8 cellular contexts compared by ENCODE assay signal in the genomic region with DNA sequence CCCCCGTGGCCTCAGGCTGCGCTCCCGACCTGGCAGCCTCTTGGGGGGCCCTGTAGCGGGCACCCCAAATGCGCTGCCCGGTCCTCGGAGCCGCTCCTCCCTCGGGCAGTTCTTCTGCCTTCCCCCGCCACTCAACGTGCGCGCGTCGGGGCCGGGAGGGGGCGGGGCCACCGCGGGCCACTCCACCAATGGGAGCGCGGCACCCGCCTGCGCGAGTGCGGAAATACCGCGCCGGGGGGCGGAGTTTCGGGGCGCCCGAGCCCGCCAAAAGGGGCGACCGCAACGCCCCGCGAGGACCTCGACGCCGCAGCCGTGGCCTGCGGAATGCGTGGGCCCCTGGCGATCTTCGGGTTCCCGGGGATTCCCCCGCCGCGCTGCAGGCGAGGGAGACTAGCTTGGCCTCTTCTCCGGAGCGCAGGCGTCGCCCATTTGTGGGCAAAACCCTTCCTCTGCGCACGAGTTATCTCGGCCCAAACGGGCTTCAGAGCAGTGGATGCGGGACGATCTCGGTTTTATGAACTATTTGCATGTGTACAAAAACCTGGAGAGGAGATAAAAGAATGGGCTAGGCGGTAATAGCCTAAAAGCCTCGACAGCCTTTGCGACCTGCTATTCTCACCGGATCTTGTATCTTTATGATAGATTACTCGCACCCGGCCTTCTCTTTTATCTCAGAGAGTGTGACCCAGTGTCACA. TPM values are rescaled to one million over a fixed set of nuclear protein-coding genes. Genes with fewer than 3 reads are reported as not detected.
A peak's percentile ranks its signal among the peaks of the same experiment; 100 is the strongest.
DNase-seq lines count a peak whose midpoint lies in the region; ATAC-seq and TF ChIP-seq lines count a peak whose summit lies in the region.

A gene with protein sequence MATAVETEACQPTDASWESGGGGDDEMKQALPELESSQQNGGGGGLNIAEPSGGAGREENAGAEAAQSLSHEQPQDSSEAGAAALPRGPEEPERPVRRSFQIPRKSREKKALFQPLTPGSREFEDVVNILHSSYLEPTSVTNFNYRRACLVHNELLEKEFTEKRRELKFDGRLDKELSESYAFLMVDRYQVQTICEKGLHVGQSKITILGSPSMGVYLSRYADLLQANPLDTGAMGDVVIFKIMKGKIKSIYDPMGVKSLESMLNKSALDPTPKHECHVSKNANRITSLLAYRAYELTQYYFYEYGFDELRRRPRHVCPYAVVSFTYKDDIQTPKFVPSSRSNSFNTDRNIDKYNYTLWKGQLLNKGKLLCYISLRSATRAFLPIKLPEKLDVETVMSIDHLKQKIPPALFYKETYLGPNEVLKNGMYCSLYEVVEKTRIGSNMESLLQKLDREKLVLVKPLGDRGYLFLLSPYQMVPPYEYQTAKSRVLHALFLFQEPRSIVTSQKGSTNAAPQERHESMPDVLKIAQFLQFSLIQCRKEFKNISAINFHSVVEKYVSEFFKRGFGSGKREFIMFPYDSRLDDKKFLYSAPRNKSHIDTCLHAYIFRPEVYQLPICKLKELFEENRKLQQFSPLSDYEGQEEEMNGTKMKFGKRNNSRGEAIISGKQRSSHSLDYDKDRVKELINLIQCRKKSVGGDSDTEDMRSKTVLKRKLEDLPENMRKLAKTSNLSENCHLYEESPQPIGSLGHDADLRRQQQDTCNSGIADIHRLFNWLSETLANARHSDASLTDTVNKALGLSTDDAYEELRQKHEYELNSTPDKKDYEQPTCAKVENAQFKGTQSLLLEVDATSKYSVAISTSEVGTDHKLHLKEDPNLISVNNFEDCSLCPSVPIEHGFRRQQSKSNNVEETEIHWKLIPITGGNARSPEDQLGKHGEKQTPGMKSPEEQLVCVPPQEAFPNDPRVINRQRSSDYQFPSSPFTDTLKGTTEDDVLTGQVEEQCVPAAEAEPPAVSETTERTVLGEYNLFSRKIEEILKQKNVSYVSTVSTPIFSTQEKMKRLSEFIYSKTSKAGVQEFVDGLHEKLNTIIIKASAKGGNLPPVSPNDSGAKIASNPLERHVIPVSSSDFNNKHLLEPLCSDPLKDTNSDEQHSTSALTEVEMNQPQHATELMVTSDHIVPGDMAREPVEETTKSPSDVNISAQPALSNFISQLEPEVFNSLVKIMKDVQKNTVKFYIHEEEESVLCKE (N-terminal part only) (minus strand): TSS at position 144 of the 696 bp plus-strand sequence. CDS start 259 bp downstream, outside the sequence.

- CTCF ChIA-PET in MCF 10A (lab: Yijun Ruan, JAX), result interaction anchor here (1.2 kb wide), 1 partner anchor 116 kb away, joined by 5 read pairs; no protein-coding TSS in a partner anchor

- no TSS peak for BruUV-seq in MCF 10A (replicated peaks; lab: Mats Ljungman, UMichigan)

- H3K27ac ChIP-seq in VCaP (peak within 1 kb of the TSS; percentile 99), skeletal muscle tissue (ENCODE audit: low read depth, low read length) (peak within 1 kb of the TSS; percentile 96)

- peaks cover 7% of the 10 kb centered on the region for H3K4me1 Mint-ChIP-seq in MCF 10A (ENCODE audit: insufficient read depth, unreplicated experiment)

- peaks cover 4% of the 10 kb centered on the region for H3K9me3 ChIP-seq in iPS-18c (ENCODE audit: control insufficient read depth, insufficient read depth, low read length)
- no peaks in the 10 kb centered on the region for H3K9me3 ChIP-seq in skeletal muscle tissue (ENCODE audit: control insufficient read depth in 3 of 3, low read length in 3 of 3)

- peaks cover 4 to 8% (median 6%) of the 10 kb centered on the region in 3 donors for H3K4me1 ChIP-seq in skeletal muscle tissue (ENCODE audit: control insufficient read depth in 3 of 3, insufficient read depth in 3 of 3, low read length in 3 of 3)

- peak; percentile 78 for ATAC-seq in HG02642 (IDR thresholded peaks at IDR 0.05; ENCODE audit: poor library complexity, unreplicated experiment)

- intact Hi-C loops in MCF 10A (cut with micrococcal nuclease), result no loop called here

- H3K27ac Mint-ChIP-seq in MCF 10A (ENCODE audit: low read depth, unreplicated experiment), result peak within 1 kb of the TSS; percentile 98

- no peaks in the 10 kb centered on the region for H3K27me3 Mint-ChIP-seq in MCF 10A (ENCODE audit: insufficient read depth, unreplicated experiment)

- peak within 1 kb of the TSS; percentile 88 for H3K4me3 ChIP-seq in iPS-18c (ENCODE audit: insufficient read depth, low read depth, low read length)
- H3K4me3 ChIP-seq in skeletal muscle tissue (ENCODE audit: low read length in 3 of 3), result peak within 1 kb of the TSS; percentile 84 to 90 (median 87)

- no peaks in the 10 kb centered on the region for H3K27me3 ChIP-seq in skeletal muscle tissue (ENCODE audit: control insufficient read depth in 3 of 3, insufficient read depth in 3 of 3, low read length in 3 of 3)

- TF ChIP-seq CTCF in VCaP (conservative IDR thresholded peaks at IDR 0.05) (no peak), MCF 10A (IDR thresholded peaks at IDR 0.05; ENCODE audit: unreplicated experiment) (no peak)

- H3K9me3 Mint-ChIP-seq in MCF 10A (ENCODE audit: unreplicated experiment), result no peaks in the 10 kb centered on the region

- DNase-seq in NCI-H1436 (lab: John Stamatoyannopoulos, UW) (peak; percentile 49), NCI-H1436 treated with DMSO at 0.1 percent for 48 hours (lab: John Stamatoyannopoulos, UW) (no peak), NCI-H128 (lab: John Stamatoyannopoulos, UW; ENCODE audit: unreplicated experiment) (peak; percentile 22), MCF 10A (ENCODE audit: unreplicated experiment) (peak; percentile 81)

- POLR2A ChIA-PET in MCF 10A (lab: Yijun Ruan, JAX), result interaction anchor here (0.6 to 2.0 kb wide), 10 partner anchors 8 to 545 kb away, joined by 3 to 13 read pairs (median 4); a partner anchor contains a TSS

- H3K36me3 Mint-ChIP-seq in MCF 10A (ENCODE audit: insufficient read depth, unreplicated experiment), result peaks cover 24% of the 10 kb centered on the region

- H3K36me3 ChIP-seq in skeletal muscle tissue (ENCODE audit: control insufficient read depth in 3 of 3, insufficient read depth in 3 of 3, low read length in 3 of 3), result no peaks in the 10 kb centered on the region

- peak within 1 kb of the TSS; percentile 87 for H3K4me3 Mint-ChIP-seq in MCF 10A (ENCODE audit: unreplicated experiment)

- H3K9ac ChIP-seq in skeletal muscle tissue (ENCODE audit: low read depth in 1 of 3, low read length in 3 of 3), result peak within 1 kb of the TSS; percentile 91 to 97 (median 95)

RNA-seq across cellular contexts. Expression of the gene that starts here (rescaled TPM):
- 77.3 and 77.7 TPM in 2 replicates for total RNA-seq in MCF 10A (2022)
- total RNA-seq in skeletal muscle tissue, result 89.2 TPM
